In genomic region chr12:121789800-121790748, GRCh38 we compare ENCODE assay signal across 8 cellular contexts. TPM values are rescaled to one million over a fixed set of nuclear protein-coding genes. Genes with fewer than 3 reads are reported as not detected.
DNase-seq lines count a peak whose midpoint lies in the region; ATAC-seq and TF ChIP-seq lines count a peak whose summit lies in the region.

No MANE protein-coding gene starts in this region.

- peak; percentile 54 for ATAC-seq in GM18511 (IDR thresholded peaks at IDR 0.05; ENCODE audit: unreplicated experiment)
- ATAC-seq in HG03025 (IDR thresholded peaks at IDR 0.05; ENCODE audit: low FRiP score, unreplicated experiment) = peak; percentile 31

- TF ChIP-seq CTCF in mesothelial cell of epicardium (IDR thresholded peaks at IDR 0.05; ENCODE audit: unreplicated experiment) = no peak

- DNase-seq in T follicular helper cell (ENCODE audit: low read depth) (peak; percentile 91), mesothelial cell of epicardium (ENCODE audit: low spot score in 2 of 2, unreplicated experiment in 2 of 2) (no peak), HuH-7.5 (ENCODE audit: low spot score) (no peak), NCI-H1694 treated with DMSO at 0.1 percent for 48 hours (lab: John Stamatoyannopoulos, UW) (no peak)
- peak; percentile 94 for DNase-seq in stimulated activated naive CD4-positive, alpha-beta T cell treated with Interleukin-2 at 50 U/mL for 16 hours (lab: John Stamatoyannopoulos, UW)

- H3K27ac Mint-ChIP-seq in activated naive CD8-positive, alpha-beta T cell = peak overlapping the region; percentile 99
- H3K27ac Mint-ChIP-seq in mesothelial cell of epicardium = peak overlapping the region; percentile 33

- H3K27me3 Mint-ChIP-seq in activated naive CD8-positive, alpha-beta T cell = no peaks in the 10 kb centered on the region
- no peaks in the 10 kb centered on the region for H3K27me3 Mint-ChIP-seq in mesothelial cell of epicardium (ENCODE audit: low read depth)

- H3K4me1 Mint-ChIP-seq in activated naive CD8-positive, alpha-beta T cell (ENCODE audit: low read depth) = peaks cover 72% of the 10 kb centered on the region
- peaks cover 20% of the 10 kb centered on the region for H3K4me1 Mint-ChIP-seq in mesothelial cell of epicardium

- H3K36me3 Mint-ChIP-seq in activated naive CD8-positive, alpha-beta T cell = peaks cover 3% of the 10 kb centered on the region
- H3K36me3 Mint-ChIP-seq in mesothelial cell of epicardium = peaks cover 2% of the 10 kb centered on the region

- no peaks in the 10 kb centered on the region for H3K9me3 Mint-ChIP-seq in activated naive CD8-positive, alpha-beta T cell (ENCODE audit: low read depth)
- no peaks in the 10 kb centered on the region for H3K9me3 Mint-ChIP-seq in mesothelial cell of epicardium

- peak overlapping the region; percentile 93 for H3K4me3 Mint-ChIP-seq in activated naive CD8-positive, alpha-beta T cell
- H3K4me3 Mint-ChIP-seq in mesothelial cell of epicardium = no peak overlapping the region

RNA-seq across cellular contexts. Expression of gene RHOF, which starts 3.4 kb away (rescaled TPM):
- total RNA-seq in mesothelial cell of epicardium = 33.0 to 37.8 TPM (median 33.8 TPM) in 3 replicates

RNA-seq across cellular contexts. Expression of gene SETD1B, which starts 13.7 kb away (rescaled TPM):
- 26.5 to 27.2 TPM (median 26.8 TPM) in 3 replicates for total RNA-seq in mesothelial cell of epicardium

Comparison
In these comparisons a context has a peak if more than half of its experiments do, and no peak if none do; other contexts are left out.
1. DNase-seq: peak in T follicular helper cell (single experiment) and stimulated activated naive CD4-positive, alpha-beta T cell treated with Interleukin-2 at 50 U/mL for 16 hours (single experiment); none in mesothelial cell of epicardium (0 of 2), HuH-7.5 (single experiment) and NCI-H1694 treated with DMSO at 0.1 percent for 48 hours (single experiment).